21 cellular contexts compared by ENCODE assay signal in genomic region chr20:35517767-35518166, GRCh38. TPM values are rescaled to one million over a fixed set of nuclear protein-coding genes. Genes with fewer than 3 reads are reported as not detected.
"Had no signal": no experiment of that assay in that cellular context is flagged by ENCODE, and none has a peak within 500 bp of the region (broad histone marks: within the 10 kb centered on the region; RNA-seq: fewer than 3 reads in every experiment).

No MANE protein-coding gene starts in this region.

RNA-seq across cellular contexts. Expression of gene C20orf173, which starts 11.7 kb away (rescaled TPM):
- total RNA-seq: activated naive CD4-positive, alpha-beta T cell treated with anti-CD3 and anti-CD28 coated beads for 36 hours; activated naive CD4-positive, alpha-beta T cell treated with anti-CD3 and anti-CD28 coated beads, Interleukin-2, amount 50 U/mL, for 72 hours; activated naive CD8-positive, alpha-beta T cell treated with anti-CD3 and anti-CD28 coated beads for 36 hours; activated naive CD8-positive, alpha-beta T cell treated with anti-CD3 and anti-CD28 coated beads, Interleukin-2, amount 10 ng/mL, durations not matched to agents 7 days and 5 days; activated T-cell treated with anti-CD3 and anti-CD28 coated beads, Interleukin-2, amount 50 U/mL, for 4 hours; activated T-cell treated with anti-CD3 and anti-CD28 coated beads, Interleukin-2, amount 50 U/mL, for 72 hours; activated T-helper 1 cell treated with anti-CD3 and anti-CD28 coated beads, Interleukin-12 subunit alpha, Interleukin-12 subunit beta, Interleukin-2, Interleukin-4 antibody, amounts not matched to agents 30 ng/mL and 10 ng/mL and 1 ng/mL, durations not matched to agents 14 hours and 24 hours and 36 hours; activated T-helper 17 cell treated with anti-CD3 and anti-CD28 coated beads, Interleukin-2, amount 50 U/mL, for 72 hours; activated T-helper 2 cell treated with anti-CD3 and anti-CD28 coated beads, Interferon-gamma antibody, Interleukin-2, Interleukin-4, amounts not matched to agents 10 μg/mL and 5 μg/mL and 100 μg/mL, durations not matched to agents 14 hours and 24 hours and 36 hours; adrenal gland; aorta; ascending aorta; astrocyte; body of pancreas; breast epithelium; bronchial epithelial cell; cardiac muscle cell; cardiac septum; cerebellum; chondrocyte had no signal
- polyA plus RNA-seq: adipose tissue, adrenal gland, aorta, cardiac muscle cell had no signal
